Comparison of ENCODE assay signal across 27 cellular contexts in the genomic region with DNA sequence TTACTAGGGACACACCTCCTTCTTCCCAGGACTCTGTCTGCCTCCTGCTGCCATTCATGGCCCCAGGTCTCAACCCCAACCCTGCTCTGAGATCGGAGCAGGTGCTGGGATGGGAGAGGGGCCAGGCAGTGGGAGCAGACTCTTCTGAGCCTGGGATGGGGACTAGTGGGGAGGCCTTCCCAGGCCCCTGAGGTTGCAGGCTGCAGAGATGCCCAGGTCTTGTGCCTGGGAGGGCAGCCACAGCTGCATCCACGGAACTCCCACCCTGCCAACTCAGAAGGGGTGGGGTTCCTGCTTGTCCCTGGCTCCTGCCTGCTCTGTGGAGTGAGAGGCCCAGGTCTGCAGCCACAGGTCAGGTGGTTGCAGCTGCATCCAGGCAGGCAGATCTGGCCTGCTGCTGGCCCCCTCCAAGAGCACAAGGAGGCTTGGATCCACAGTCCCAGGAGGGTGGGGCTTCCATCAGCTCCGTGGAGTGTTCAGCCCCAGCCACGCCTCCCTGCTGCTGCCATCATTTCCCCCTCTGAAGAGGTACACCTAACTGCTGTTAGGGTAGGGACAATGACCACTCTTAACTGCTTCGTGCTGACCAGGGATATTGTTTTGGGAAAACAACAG. TPM values are rescaled to one million over a fixed set of nuclear protein-coding genes. Genes with fewer than 3 reads are reported as not detected.
"Had no signal": no experiment of that assay in that cellular context is flagged by ENCODE, and none has a peak within 500 bp of the region (broad histone marks: within the 10 kb centered on the region; RNA-seq: fewer than 3 reads in every experiment).

No MANE protein-coding gene starts in this region.

- H3K27ac ChIP-seq: breast epithelium, SJCRH30, VCaP had no signal

- H3K4me3 Mint-ChIP-seq: activated CD4-positive, alpha-beta memory T cell treated with anti-CD3 and anti-CD28 coated beads for 36 hours; activated CD4-positive, alpha-beta T cell treated with anti-CD3 and anti-CD28 coated beads, Interleukin-2, amount 10 ng/mL, durations not matched to agents 7 days and 5 days; activated T-cell treated with anti-CD3 and anti-CD28 coated beads, Interleukin-2, amount 50 U/mL, for 4 hours had no signal

- H3K4me2 ChIP-seq: SK-N-SH had no signal

- H3K4me3 ChIP-seq: breast epithelium, SJCRH30 had no signal

- H3K9me3 ChIP-seq: breast epithelium, SK-N-SH had no signal

- H3K4me1 Mint-ChIP-seq: activated CD4-positive, alpha-beta T cell treated with anti-CD3 and anti-CD28 coated beads, Interleukin-2, amount 10 ng/mL, durations not matched to agents 7 days and 5 days had no signal

- H3K27me3 Mint-ChIP-seq: activated CD4-positive, alpha-beta memory T cell treated with anti-CD3 and anti-CD28 coated beads for 36 hours; activated CD4-positive, alpha-beta T cell treated with anti-CD3 and anti-CD28 coated beads, Interleukin-2, amount 10 ng/mL, durations not matched to agents 7 days and 5 days had no signal

- ATAC-seq: activated naive CD4-positive, alpha-beta T cell treated with anti-CD3 and anti-CD28 coated beads, Interleukin-2, amount 50 U/mL, for 72 hours; activated T-cell treated with anti-CD3 and anti-CD28 coated beads, Interleukin-2, amount 50 U/mL, for 4 hours; Panc1 had no signal

- H3K9ac ChIP-seq: SK-N-SH had no signal

- H3K27me3 ChIP-seq: breast epithelium, SJCRH30 had no signal

- DNase-seq: activated CD4-positive, alpha-beta memory T cell treated with anti-CD3 and anti-CD28 coated beads for 36 hours; activated CD4-positive, alpha-beta T cell treated with anti-CD3 and anti-CD28 coated beads, Interleukin-2, amount 10 ng/mL, durations not matched to agents 7 days and 5 days; activated CD4-positive, CD25-positive, alpha-beta regulatory T cell; activated CD8-positive, alpha-beta memory T cell treated with anti-CD3 and anti-CD28 coated beads for 24 hours; activated effector memory CD4-positive, alpha-beta T cell treated with anti-CD3 and anti-CD28 coated beads, Interleukin-2, amount 50 U/mL, for 16 hours; activated naive CD4-positive, alpha-beta T cell treated with Interleukin-2 at 50 U/mL for 16 hours; activated T-cell treated with anti-CD3 and anti-CD28 coated beads, Interleukin-2, amount 50 U/mL, for 4 hours; IMR-90; Kasumi-1; KBM-7; NCI-H1105 treated with DMSO at 0.1 percent for 48 hours; NCI-H1436 treated with DMSO at 0.1 percent for 48 hours; NCI-H187 treated with DMSO at 0.1 percent for 48 hours; NCI-H2081 treated with DMSO at 0.1 percent for 48 hours; NCI-H446 treated with DMSO at 0.1 percent for 48 hours; NCI-H526; NK-92 treated with Interleukin-12 subunit alpha and Interleukin-12 subunit beta, amount 100 ng/mL, for 24 hours; OCI-M1; Right ventricle myocardium superior; RPMI8226; SJCRH30; SK-N-SH; T-helper 1 cell had no signal

- H3K36me3 ChIP-seq: breast epithelium, SJCRH30 had no signal

- H3K27ac Mint-ChIP-seq: activated CD4-positive, alpha-beta memory T cell treated with anti-CD3 and anti-CD28 coated beads for 36 hours; activated CD4-positive, alpha-beta T cell treated with anti-CD3 and anti-CD28 coated beads, Interleukin-2, amount 10 ng/mL, durations not matched to agents 7 days and 5 days had no signal

- H3K4me1 ChIP-seq: breast epithelium, SJCRH30 had no signal

RNA-seq across cellular contexts. Expression of gene SLC22A1, which starts 2.9 kb away (rescaled TPM):
- total RNA-seq: IMR-90 had no signal
